Comparison of ENCODE assay signal across 8 cellular contexts in the genomic region with DNA sequence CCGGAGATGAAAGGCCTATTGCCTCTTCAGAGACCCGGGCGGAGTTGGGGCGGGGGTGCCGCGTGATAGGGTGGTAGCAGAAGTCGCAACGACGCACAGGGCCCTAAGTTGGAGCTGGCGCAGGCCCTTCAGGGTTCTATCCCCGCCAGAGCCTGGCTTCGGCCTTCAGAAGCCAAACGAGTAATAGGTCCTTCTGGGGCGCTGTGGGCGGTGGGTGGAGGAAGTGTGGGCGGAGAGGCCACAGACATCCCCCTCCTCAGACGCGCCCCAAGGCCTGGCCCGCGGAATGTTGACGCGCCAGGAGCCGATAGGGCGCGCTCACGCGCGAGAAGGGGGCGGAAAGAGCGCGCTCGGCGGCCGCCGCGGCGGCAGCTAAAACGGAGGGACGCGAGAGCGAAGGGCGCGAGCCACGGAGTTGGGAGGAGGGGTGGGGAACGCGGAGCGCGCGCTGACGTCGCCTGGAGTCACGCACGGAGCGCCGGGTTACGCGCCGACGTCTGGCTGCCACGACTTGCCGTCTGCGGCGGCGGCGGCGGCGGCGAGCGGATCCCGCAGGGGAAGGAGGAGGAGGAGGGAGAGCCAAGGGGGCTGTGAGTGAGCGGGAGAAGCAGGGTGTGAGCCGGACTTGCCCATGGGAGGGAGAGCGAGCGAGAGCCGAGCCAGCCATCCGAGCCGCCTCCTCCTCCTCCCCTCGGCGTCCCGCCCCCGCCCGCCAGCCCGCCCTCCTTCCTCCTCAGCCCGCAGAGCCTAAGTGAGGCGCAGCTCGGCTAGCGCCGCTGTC. TPM values are rescaled to one million over a fixed set of nuclear protein-coding genes. Genes with fewer than 3 reads are reported as not detected.
DNase-seq lines count a peak whose midpoint lies in the region; ATAC-seq, FAIRE-seq and TF ChIP-seq lines count a peak whose summit lies in the region.

No MANE protein-coding gene starts in this region.

- no peaks in the 10 kb centered on the region for H3K36me3 Mint-ChIP-seq in natural killer cell

- peaks cover 26 to 38% of the 10 kb centered on the region in 2 donors for H3K27me3 Mint-ChIP-seq in natural killer cell (ENCODE audit: low read depth in 2 of 2)

- H3K4me1 ChIP-seq in DND-41 (ENCODE audit: insufficient read depth, low read length): peaks cover 42% of the 10 kb centered on the region
- peaks cover 2% of the 10 kb centered on the region for H3K4me1 ChIP-seq in fibroblast of lung (ENCODE audit: control insufficient read depth, extremely low read depth, insufficient read depth, low read length)

- peaks cover 31 to 39% of the 10 kb centered on the region in 2 donors for H3K4me1 Mint-ChIP-seq in natural killer cell

- ATAC-seq in DND-41 (ENCODE audit: insufficient read depth, low read depth) (peak; percentile 86), GM21717 (IDR thresholded peaks at IDR 0.05; ENCODE audit: unreplicated experiment) (peak; percentile 81), natural killer cell (peak; percentile 87 to 95 (median 88))

- FAIRE-seq in RCC 7860 (lab: Jason Lieb, UNC): no peak

- H2AFZ ChIP-seq in DND-41 (ENCODE audit: low read depth, low read length): peak overlapping the region; percentile 87
- peak overlapping the region; percentile 51 for H2AFZ ChIP-seq in fibroblast of lung (ENCODE audit: low read length)

- H3K4me3 Mint-ChIP-seq in natural killer cell: peak overlapping the region; percentile 97

- H3K9me3 Mint-ChIP-seq in natural killer cell: no peaks in the 10 kb centered on the region

- TF ChIP-seq CTCF in DND-41 (IDR thresholded peaks at IDR 0.05; ENCODE audit: borderline replicate concordance, extremely low read depth, low read length, poor library complexity, severe bottlenecking) (peak; percentile 46), fibroblast of lung (conservative IDR thresholded peaks at IDR 0.05 in 1 of 2, IDR thresholded peaks at IDR 0.05 in 1 of 2; ENCODE audit: low read depth in 1 of 2, low read length in 2 of 2) (no peak), natural killer cell (IDR thresholded peaks at IDR 0.05) (no peak)

- H3K27ac ChIP-seq in DND-41 (ENCODE audit: low read length) (peak overlapping the region; percentile 95), fibroblast of lung (ENCODE audit: insufficient read depth, low read length) (peak overlapping the region; percentile 80)

- H3K36me3 ChIP-seq in DND-41 (ENCODE audit: insufficient read depth, low read length): no peaks in the 10 kb centered on the region; the same call in 1 of the 2 replicates
- H3K36me3 ChIP-seq in fibroblast of lung (ENCODE audit: control insufficient read depth, insufficient read depth, low read length): no peaks in the 10 kb centered on the region

- peak overlapping the region; percentile 94 for H3K9ac ChIP-seq in DND-41 (ENCODE audit: low read depth, low read length)
- peak overlapping the region; percentile 83 for H3K9ac ChIP-seq in fibroblast of lung (ENCODE audit: insufficient read depth, low read length)

- DNase-seq in DND-41: peak; percentile 94
- DNase-seq in KBM-7: peak; percentile 95
- peak; percentile 77 for DNase-seq in RCC 7860 (ENCODE audit: low spot score)
- peak; percentile 89 to 90 for DNase-seq in activated T-helper 1 cell treated with anti-CD3 and anti-CD28 coated beads, Interleukin-2, amount 50 U/mL, for 16 hours (ENCODE audit: low read depth in 1 of 2, low spot score in 1 of 2)
- DNase-seq in fibroblast of lung (ENCODE audit: low read depth in 2 of 2): peak; percentile 90 to 91
- peak; percentile 90 for DNase-seq in natural killer cell
- peak; percentile 85 to 95 (median 92) for DNase-seq in stimulated activated naive CD4-positive, alpha-beta T cell (lab: John Stamatoyannopoulos, UW)

- H3K9me3 ChIP-seq in DND-41 (ENCODE audit: insufficient read depth, low read length, severe bottlenecking) (no peaks in the 10 kb centered on the region), fibroblast of lung (ENCODE audit: control insufficient read depth, insufficient read depth, low read depth, low read length) (no peaks in the 10 kb centered on the region)

- H3K27me3 ChIP-seq in DND-41 (ENCODE audit: insufficient read depth, low read length, poor library complexity) (no peaks in the 10 kb centered on the region), fibroblast of lung (ENCODE audit: control insufficient read depth, insufficient read depth, low read length) (no peaks in the 10 kb centered on the region)

- peaks cover 18% of the 10 kb centered on the region for H4K20me1 ChIP-seq in DND-41 (ENCODE audit: insufficient read depth, low read length)
- no peaks in the 10 kb centered on the region for H4K20me1 ChIP-seq in fibroblast of lung (ENCODE audit: control insufficient read depth, extremely low read depth, insufficient read depth, low read length)

- intact Hi-C loops in natural killer cell (cut with micrococcal nuclease): loop anchor here (5.0 kb wide), 2 partner anchors 35 to 295 kb away; partner anchors contain the start of gene ANKHD1

- H3K79me2 ChIP-seq in DND-41 (ENCODE audit: insufficient read depth, low read length) (peaks cover 41% of the 10 kb centered on the region), fibroblast of lung (ENCODE audit: control insufficient read depth, insufficient read depth, low read length) (peaks cover 44% of the 10 kb centered on the region)

- H3K4me3 ChIP-seq in DND-41 (ENCODE audit: low read depth in 1 of 2, low read length in 2 of 2) (peak overlapping the region; percentile 71 to 72), fibroblast of lung (replicated peaks in 1 of 4; ENCODE audit: control extremely low read depth in 1 of 4, insufficient read depth in 1 of 4, low read depth in 3 of 4, low read length in 4 of 4) (peak overlapping the region; percentile 69 to 86 (median 80))

- in situ Hi-C loops in KBM-7 (cut with MboI; ENCODE audit: low pct_unique_long_range_greater_than_20kb, low sequenced_read_pairs): no loop called here

- H3K27ac Mint-ChIP-seq in natural killer cell: peak overlapping the region; percentile 91 to 97

- peak overlapping the region; percentile 94 for H3K4me2 ChIP-seq in DND-41 (ENCODE audit: insufficient read depth, low read length)
- H3K4me2 ChIP-seq in fibroblast of lung (ENCODE audit: extremely low read depth, insufficient read depth, low read length): peak overlapping the region; percentile 42

RNA-seq across cellular contexts. Expression of gene PURA, which starts 6.4 kb away (rescaled TPM):
- total RNA-seq in fibroblast of lung (19.0 and 20.0 TPM in 2 replicates), natural killer cell (10 to 100 TPM in 1 of 3 donors, 1 to 10 TPM in 2; 8.1 to 12.0 (median 9.8) TPM)
- 4.9 and 8.0 TPM in 2 replicates for polyA plus RNA-seq in fibroblast of lung
- polyA plus RNA-seq in fibroblast of lung (2012): 7.5 and 11.1 TPM in 2 replicates
- polyA minus RNA-seq in fibroblast of lung (ENCODE audit: low replicate concordance): 4.4 and 5.3 TPM in 2 replicates

RNA-seq across cellular contexts. Expression of gene IGIP, which starts 18.2 kb away (rescaled TPM):
- total RNA-seq in fibroblast of lung (11.7 and 13.4 TPM in 2 replicates), natural killer cell (1 to 10 TPM; 2.2 to 4.0 (median 4.0) TPM)
- polyA plus RNA-seq in fibroblast of lung: 1.5 and 3.8 TPM in 2 replicates
- polyA plus RNA-seq in fibroblast of lung (2012): 2.2 and 5.1 TPM in 2 replicates
- 3.5 and 4.1 TPM in 2 replicates for polyA minus RNA-seq in fibroblast of lung (ENCODE audit: low replicate concordance)

Comparison
In these comparisons a context has a peak if more than half of its experiments do, and no peak if none do; other contexts are left out.
1. Peak in every context shown above with its lines: DNase-seq, ATAC-seq, H3K4me3 ChIP-seq and H3K27ac ChIP-seq.